ENCODE assay signal across 14 cellular contexts in genomic region chr7:28112056-28112455, GRCh38.
"Had no signal": no experiment of that assay in that cellular context is flagged by ENCODE, and none has a peak within 500 bp of the region (broad histone marks: within the 10 kb centered on the region; RNA-seq: fewer than 3 reads in every experiment).

No MANE protein-coding gene starts in this region.

- H3K27ac ChIP-seq: left ventricle myocardium inferior had no signal

- DNase-seq: activated CD4-positive, CD25-positive, alpha-beta regulatory T cell treated with anti-CD3 and anti-CD28 coated beads, Interleukin-2, amount 50 U/mL, for 72 hours; activated naive CD4-positive, alpha-beta T cell treated with anti-CD3 and anti-CD28 coated beads for 36 hours; hypothalamus; left ventricle myocardium inferior; nephron progenitor cell; occipital lobe; stimulated activated CD4-positive, alpha-beta T cell treated with anti-CD3 and anti-CD28 coated beads, Interleukin-4, amount 100 ng/mL, for 4 hours; stimulated activated CD8-positive, alpha-beta memory T cell treated with anti-CD3 and anti-CD28 coated beads, Interleukin-4, amount 100 ng/mL, for 48 hours; stimulated activated naive CD4-positive, alpha-beta T cell treated with Interleukin-2 at 50 U/mL for 16 hours; T-helper 1 cell; T1000 had no signal

- H3K36me3 ChIP-seq: left ventricle myocardium inferior had no signal

- ATAC-seq: activated T-helper 17 cell treated with anti-CD3 and anti-CD28 coated beads, Interleukin-2, amount 50 U/mL, for 72 hours; esophagus mucosa had no signal

- H3K4me3 ChIP-seq: left ventricle myocardium inferior, skin epidermis had no signal

- H3K9me3 ChIP-seq: left ventricle myocardium inferior had no signal
